In genomic region chr1:225961659-225962439, GRCh38 we compare ENCODE assay signal across 13 cellular contexts. TPM values are rescaled to one million over a fixed set of nuclear protein-coding genes. Genes with fewer than 3 reads are reported as not detected.
DNase-seq lines count a peak whose midpoint lies in the region; ATAC-seq and TF ChIP-seq lines count a peak whose summit lies in the region.
"Had no signal": no experiment of that assay in that cellular context is flagged by ENCODE, and none has a peak within 500 bp of the region (broad histone marks: within the 10 kb centered on the region; RNA-seq: fewer than 3 reads in every experiment).

No MANE protein-coding gene starts in this region.

- no peaks in the 10 kb centered on the region for H3K36me3 Mint-ChIP-seq in endothelial cell (ENCODE audit: low read depth, unreplicated experiment)
- no peaks in the 10 kb centered on the region for H3K36me3 Mint-ChIP-seq in activated naive CD8-positive, alpha-beta T cell treated with anti-CD3 and anti-CD28 coated beads for 36 hours
- H3K36me3 Mint-ChIP-seq: T-cell had no signal

- intact Hi-C loops in posterior vena cava (cut with DNase I): no loop called here
- intact Hi-C loops in esophagus squamous epithelium (cut with DNase I): no loop called here

- no peaks in the 10 kb centered on the region for H3K9me2 ChIP-seq in MM.1S (replicated peaks; ENCODE audit: insufficient read depth, low read length)

- H3K27me3 ChIP-seq in MM.1S (replicated peaks; ENCODE audit: insufficient read depth, low read length) (no peaks in the 10 kb centered on the region), esophagus squamous epithelium (peaks cover 0 to 14% (median 2%) of the 10 kb centered on the region in 4 donors)
- H3K27me3 ChIP-seq: BE2C had no signal

- H3K4me3 Mint-ChIP-seq in endothelial cell (ENCODE audit: unreplicated experiment): peak overlapping the region; percentile 71
- H3K4me3 Mint-ChIP-seq in activated naive CD8-positive, alpha-beta T cell treated with anti-CD3 and anti-CD28 coated beads for 36 hours: no peak overlapping the region

- H2AFZ ChIP-seq in MM.1S (ENCODE audit: low read length): peak overlapping the region; percentile 88

- H4K20me1 ChIP-seq in MM.1S (ENCODE audit: insufficient read depth, low read length): no peaks in the 10 kb centered on the region

- WGBS in esophagus squamous epithelium, 2 donors: 61 to 72% methylated on average over 19 to 20 of the region's 20 CpGs

- peaks cover 3% of the 10 kb centered on the region for H3K27me3 Mint-ChIP-seq in endothelial cell (ENCODE audit: unreplicated experiment)
- H3K27me3 Mint-ChIP-seq in activated naive CD8-positive, alpha-beta T cell treated with anti-CD3 and anti-CD28 coated beads for 36 hours: peaks cover 5% of the 10 kb centered on the region

- DNase-seq in MM.1S: no peak
- no peak for DNase-seq in endothelial cell (ENCODE audit: low spot score)
- peak; percentile 43 for DNase-seq in posterior vena cava (ENCODE audit: low spot score)
- DNase-seq in esophagus squamous epithelium (lab: John Stamatoyannopoulos, UW): no peak
- no peak for DNase-seq in activated CD4-positive, alpha-beta T cell treated with anti-CD3 and anti-CD28 coated beads for 48 hours
- DNase-seq in activated naive CD8-positive, alpha-beta T cell treated with anti-CD3 and anti-CD28 coated beads for 36 hours: no peak
- DNase-seq: NCI-H1417 treated with DMSO at 0.1 percent for 48 hours, NCI-H2081 had no signal

- H3K4me1 ChIP-seq in MM.1S (ENCODE audit: low read length): peaks cover 3% of the 10 kb centered on the region; the same call in 1 of the 2 replicates
- H3K4me1 ChIP-seq in esophagus squamous epithelium: peaks cover 0 to 4% (median 0%) of the 10 kb centered on the region in 3 donors
- H3K4me1 ChIP-seq: BE2C had no signal

- TF ChIP-seq POLR2A in esophagus squamous epithelium (IDR thresholded peaks at IDR 0.05): no peak

- no peaks in the 10 kb centered on the region for H3K79me2 ChIP-seq in MM.1S (ENCODE audit: low read length)

- H3K27ac ChIP-seq in MM.1S (ENCODE audit: low read length) (no peak overlapping the region), esophagus squamous epithelium (no peak overlapping the region)
- H3K27ac ChIP-seq: SK-N-MC had no signal

- no peaks in the 10 kb centered on the region for H3K36me3 ChIP-seq in MM.1S (replicated peaks; ENCODE audit: insufficient read depth, low read length)
- H3K36me3 ChIP-seq in esophagus squamous epithelium: no peaks in the 10 kb centered on the region
- H3K36me3 ChIP-seq: BE2C had no signal

- TF ChIP-seq CTCF in MM.1S (IDR thresholded peaks at IDR 0.05; ENCODE audit: low read length) (no peak), endothelial cell (IDR thresholded peaks at IDR 0.05; ENCODE audit: unreplicated experiment) (no peak), esophagus squamous epithelium (IDR thresholded peaks at IDR 0.05) (no peak)

- no peak overlapping the region for H3K27ac Mint-ChIP-seq in endothelial cell (ENCODE audit: unreplicated experiment)
- no peak overlapping the region for H3K27ac Mint-ChIP-seq in activated naive CD8-positive, alpha-beta T cell treated with anti-CD3 and anti-CD28 coated beads for 36 hours
- H3K27ac Mint-ChIP-seq: T-cell had no signal

- H3K4me2 ChIP-seq in MM.1S (ENCODE audit: low read depth, low read length): peak overlapping the region; percentile 53

- H3K4me1 Mint-ChIP-seq in endothelial cell (ENCODE audit: unreplicated experiment): no peaks in the 10 kb centered on the region
- H3K4me1 Mint-ChIP-seq in activated naive CD8-positive, alpha-beta T cell treated with anti-CD3 and anti-CD28 coated beads for 36 hours: peaks cover 6% of the 10 kb centered on the region

- H3F3A ChIP-seq in MM.1S (ENCODE audit: insufficient read depth, low read length): no peaks in the 10 kb centered on the region

- H3K4me3 ChIP-seq in MM.1S (ENCODE audit: low read length) (no peak overlapping the region), esophagus squamous epithelium (no peak overlapping the region)
- H3K4me3 ChIP-seq: SK-N-MC had no signal

- H3K9me3 Mint-ChIP-seq in endothelial cell (ENCODE audit: unreplicated experiment): no peaks in the 10 kb centered on the region
- H3K9me3 Mint-ChIP-seq in activated naive CD8-positive, alpha-beta T cell treated with anti-CD3 and anti-CD28 coated beads for 36 hours: no peaks in the 10 kb centered on the region
- H3K9me3 Mint-ChIP-seq: T-cell had no signal

- H3K9me3 ChIP-seq in MM.1S (replicated peaks; ENCODE audit: insufficient read depth, low read length): no peaks in the 10 kb centered on the region
- H3K9me3 ChIP-seq in esophagus squamous epithelium: no peaks in the 10 kb centered on the region
- H3K9me3 ChIP-seq: BE2C had no signal

- H3K9ac ChIP-seq in MM.1S (ENCODE audit: low read length): no peak overlapping the region

- ATAC-seq in GM21447 (IDR thresholded peaks at IDR 0.05; ENCODE audit: unreplicated experiment): peak; percentile 9
- ATAC-seq in GM21576 (IDR thresholded peaks at IDR 0.05; ENCODE audit: unreplicated experiment): no peak

RNA-seq across cellular contexts. Expression of gene LEFTY2, which starts 20.8 kb away (rescaled TPM):
- total RNA-seq in endothelial cell (ENCODE audit: unreplicated experiment): 0.26 TPM
- 1 to 10 TPM; 3.4 to 4.2 TPM for total RNA-seq in posterior vena cava
- total RNA-seq in esophagus squamous epithelium: not detected
- total RNA-seq in activated naive CD8-positive, alpha-beta T cell treated with anti-CD3 and anti-CD28 coated beads for 36 hours: not detected

RNA-seq across cellular contexts. Expression of gene SDE2, which starts 37.3 kb away (rescaled TPM):
- total RNA-seq in endothelial cell (ENCODE audit: unreplicated experiment) (17.8 TPM), posterior vena cava (10 to 100 TPM; 17.9 to 18.0 TPM), esophagus squamous epithelium (10 to 100 TPM; 10.5 to 18.7 (median 14.1) TPM)
- 10 to 100 TPM; 20.0 to 21.2 TPM for total RNA-seq in activated naive CD8-positive, alpha-beta T cell treated with anti-CD3 and anti-CD28 coated beads for 36 hours

RNA-seq across cellular contexts. Expression of gene PYCR2, which starts 37.8 kb away (rescaled TPM):
- total RNA-seq in endothelial cell (ENCODE audit: unreplicated experiment) (44.5 TPM), posterior vena cava (10 to 100 TPM; 41.7 to 45.9 TPM), esophagus squamous epithelium (10 to 100 TPM; 23.0 to 35.1 (median 28.0) TPM)
- 100 to 1,000 TPM; 142 to 149 TPM for total RNA-seq in activated naive CD8-positive, alpha-beta T cell treated with anti-CD3 and anti-CD28 coated beads for 36 hours
